In genomic region chr6:27823714-27824247, GRCh38 we compare ENCODE assay signal across 8 cellular contexts.
DNase-seq lines count a peak whose midpoint lies in the region; ATAC-seq, FAIRE-seq and TF ChIP-seq lines count a peak whose summit lies in the region.
"Not testable (repeated sequence)": the region's sequence is repeated elsewhere in the genome, so short reads cannot be mapped to it uniquely, and the experiment has no call there.

No MANE protein-coding gene starts in this region.

- DNase-seq in NCI-H226 (peak; percentile 33), WERI-Rb-1 (peak; percentile 70), small intestine (peak; percentile 65)
- DNase-seq in central memory CD4-positive, alpha-beta T cell, result peak; percentile 65
- not testable (repeated sequence) for DNase-seq in kidney epithelial cell (ENCODE audit: low read depth)

- peak; percentile 85 for ATAC-seq in GM19397 (IDR thresholded peaks at IDR 0.05; ENCODE audit: unreplicated experiment)
- peak; percentile 15 for ATAC-seq in HG03342 (IDR thresholded peaks at IDR 0.05; ENCODE audit: unreplicated experiment)

- TF ChIP-seq CTCF in C4-2B (conservative IDR thresholded peaks at IDR 0.05); WERI-Rb-1 (IDR thresholded peaks at IDR 0.05; ENCODE audit: low read depth, low read length); kidney epithelial cell (IDR thresholded peaks at IDR 0.05; ENCODE audit: insufficient read depth, low read length, poor library complexity, severe bottlenecking): not testable (repeated sequence)

- H3K27me3 ChIP-seq in WERI-Rb-1 (ENCODE audit: insufficient read depth, low read depth, severe bottlenecking); kidney epithelial cell (ENCODE audit: control insufficient read depth, insufficient read depth, low read length); small intestine (ENCODE audit: control insufficient read depth in 2 of 2, insufficient read depth in 2 of 2, low read length in 2 of 2): not testable (repeated sequence)

- peak overlapping the region; percentile 42 for H3K4me3 ChIP-seq in WERI-Rb-1 (ENCODE audit: low read depth, low read length)
- H3K4me3 ChIP-seq in kidney epithelial cell (ENCODE audit: low read depth, low read length), result peak overlapping the region; percentile 30
- H3K4me3 ChIP-seq in small intestine (ENCODE audit: low read depth in 1 of 2, low read length in 2 of 2), result peak overlapping the region in 1 of 2 donors; percentile 14

- not testable (repeated sequence) for FAIRE-seq in small intestine (lab: Jason Lieb, UNC)

- 1% methylated on average over 25 to 28 of the region's 36 CpGs for WGBS in small intestine, 3 donors

- not testable (repeated sequence) for H3K4me1 ChIP-seq in small intestine (ENCODE audit: control insufficient read depth in 2 of 2, insufficient read depth in 1 of 2, low read depth in 1 of 2, low read length in 1 of 2)

- peaks cover 14% of the 10 kb centered on the region for H3K36me3 ChIP-seq in WERI-Rb-1
- not testable (repeated sequence) for H3K36me3 ChIP-seq in kidney epithelial cell (ENCODE audit: control insufficient read depth, insufficient read depth, low read length); small intestine (ENCODE audit: control insufficient read depth in 2 of 2, insufficient read depth in 2 of 2, low read length in 2 of 2)

- H3K9me3 ChIP-seq in WERI-Rb-1 (ENCODE audit: severe bottlenecking), result peaks cover 10% of the 10 kb centered on the region
- not testable (repeated sequence) for H3K9me3 ChIP-seq in small intestine (ENCODE audit: control insufficient read depth, low read depth)

- peak overlapping the region; percentile 99 for H3K27ac ChIP-seq in C4-2B
- H3K27ac ChIP-seq in WERI-Rb-1, result peak overlapping the region; percentile 80
- H3K27ac ChIP-seq in small intestine (ENCODE audit: low read depth in 1 of 2, low read length in 1 of 2), result peak overlapping the region; percentile 44 to 79
